In the genomic region with DNA sequence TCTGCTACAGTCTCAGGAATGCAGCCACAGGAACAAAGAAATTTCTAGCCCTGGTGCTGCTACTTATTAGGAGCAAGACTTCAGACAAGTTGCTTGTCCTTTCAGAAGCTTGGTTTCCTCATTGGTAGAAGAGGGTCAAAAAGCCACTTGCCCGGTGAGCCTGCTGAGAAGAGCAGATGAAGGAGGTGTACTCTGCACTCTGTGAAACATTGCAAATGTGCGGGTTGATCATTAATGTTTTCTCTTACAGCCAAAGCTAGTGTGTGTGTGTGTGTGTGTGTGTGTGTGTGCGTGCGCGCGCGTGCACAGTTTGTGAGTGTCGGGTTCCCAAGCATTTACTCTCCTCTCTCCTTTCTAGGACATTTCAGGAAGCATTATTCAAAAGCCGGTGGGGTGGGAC, we compare ENCODE assay signal across 18 cellular contexts.
A peak's percentile ranks its signal among the peaks of the same experiment; 100 is the strongest.
DNase-seq lines count a peak whose midpoint lies in the region; ATAC-seq, FAIRE-seq and TF ChIP-seq lines count a peak whose summit lies in the region.
"Had no signal": no experiment of that assay in that cellular context is flagged by ENCODE, and none has a peak within 500 bp of the region (broad histone marks: within the 10 kb centered on the region; RNA-seq: fewer than 3 reads in every experiment).

No MANE protein-coding gene starts in this region.

- no peaks in the 10 kb centered on the region for H4K20me1 ChIP-seq in hepatocyte (ENCODE audit: insufficient read depth, poor library complexity, severe bottlenecking)

- intact Hi-C loops in CD8-positive, alpha-beta T cell (cut with DNase I, micrococcal nuclease): no loop called here

- peaks cover 4% of the 10 kb centered on the region for H3K79me2 ChIP-seq in hepatocyte

- no peak for FAIRE-seq in D721Med (lab: Jason Lieb, UNC)
- FAIRE-seq: H1 had no signal

- peaks cover 7% of the 10 kb centered on the region for H3K27me3 Mint-ChIP-seq in nephron progenitor cell (ENCODE audit: low read depth, poor library complexity)
- no peaks in the 10 kb centered on the region for H3K27me3 Mint-ChIP-seq in activated CD8-positive, alpha-beta memory T cell treated with anti-CD3 and anti-CD28 coated beads, Interleukin-2, amount 10 ng/mL, durations not matched to agents 7 days and 5 days
- no peaks in the 10 kb centered on the region for H3K27me3 Mint-ChIP-seq in CD8-positive, alpha-beta T cell (ENCODE audit: low read depth)
- H3K27me3 Mint-ChIP-seq: activated CD4-positive, alpha-beta T cell treated with anti-CD3 and anti-CD28 coated beads for 36 hours had no signal

- peak overlapping the region; percentile 65 for H3K4me2 ChIP-seq in hepatocyte

- TF ChIP-seq CTCF in hepatocyte (IDR thresholded peaks at IDR 0.05; ENCODE audit: poor library complexity) (no peak), nephron progenitor cell (IDR thresholded peaks at IDR 0.05) (no peak), D721Med (IDR thresholded peaks at IDR 0.05; ENCODE audit: insufficient read depth, missing control alignments) (no peak)
- TF ChIP-seq CTCF in CD8-positive, alpha-beta T cell (IDR thresholded peaks at IDR 0.05): no peak

- no peaks in the 10 kb centered on the region for H3K27me3 ChIP-seq in hepatocyte
- no peaks in the 10 kb centered on the region for H3K27me3 ChIP-seq in CD8-positive, alpha-beta T cell (ENCODE audit: insufficient read depth, low read length)
- H3K27me3 ChIP-seq: SJCRH30 had no signal

- peaks cover 30% of the 10 kb centered on the region for H3K4me1 ChIP-seq in hepatocyte (ENCODE audit: insufficient read depth)
- H3K4me1 ChIP-seq in CD8-positive, alpha-beta T cell (ENCODE audit: insufficient read depth, low read length): peaks cover 13% of the 10 kb centered on the region
- H3K4me1 ChIP-seq: SJCRH30 had no signal

- CTCF ChIA-PET in activated CD8-positive, alpha-beta memory T cell treated with anti-CD3 and anti-CD28 coated beads, Interleukin-2, amount 10 ng/mL, durations not matched to agents 7 days and 5 days (lab: Charles Lee): interaction anchor here (3.1 kb wide), 1 partner anchor 51 kb away, joined by 17 read pairs; no protein-coding TSS in a partner anchor
- CTCF ChIA-PET in CD8-positive, alpha-beta T cell (lab: Charles Lee): interaction anchor here (0.6 to 1.1 kb wide), 3 partner anchors 10 to 49 kb away, joined by 3 to 5 read pairs (median 3); no protein-coding TSS in a partner anchor

- DNase-seq in ACHN (peak; percentile 68), HuH-7 (ENCODE audit: low spot score) (peak; percentile 56), hepatocyte (ENCODE audit: low spot score) (peak; percentile 75), nephron progenitor cell (peak; percentile 26), D721Med (ENCODE audit: insufficient read length, low spot score) (no peak), hippocampal formation (lab: John Stamatoyannopoulos, UW) (no peak)
- no peak for DNase-seq in activated CD8-positive, alpha-beta memory T cell treated with anti-CD3 and anti-CD28 coated beads, Interleukin-2, amount 10 ng/mL, durations not matched to agents 7 days and 5 days
- DNase-seq in CD8-positive, alpha-beta T cell: no peak
- DNase-seq: activated CD4-positive, alpha-beta T cell treated with anti-CD3 and anti-CD28 coated beads for 36 hours; activated T-cell treated with anti-CD3 and anti-CD28 coated beads, Interleukin-2, amount 50 U/mL, for 1 hour; effector CD8-positive, alpha-beta T cell; hypothalamus; left ventricle myocardium inferior; NCI-H510A; SJCRH30; T1000 had no signal

- ATAC-seq in activated CD8-positive, alpha-beta memory T cell treated with anti-CD3 and anti-CD28 coated beads, Interleukin-2, amount 10 ng/mL, durations not matched to agents 7 days and 5 days: no peak
- ATAC-seq in CD8-positive, alpha-beta T cell: no peak
- ATAC-seq: activated CD4-positive, alpha-beta T cell treated with anti-CD3 and anti-CD28 coated beads for 36 hours; activated naive CD4-positive, alpha-beta T cell treated with anti-CD3 and anti-CD28 coated beads, Interleukin-2, amount 50 U/mL, for 72 hours had no signal

- 51% methylated on average over 9 of the region's 9 CpGs for WGBS in hepatocyte (ENCODE audit: low lambda C conversion rate, missing lambda C conversion rate)

- H3K4me3 Mint-ChIP-seq in nephron progenitor cell: peak overlapping the region; percentile 35
- no peak overlapping the region for H3K4me3 Mint-ChIP-seq in activated CD8-positive, alpha-beta memory T cell treated with anti-CD3 and anti-CD28 coated beads, Interleukin-2, amount 10 ng/mL, durations not matched to agents 7 days and 5 days
- H3K4me3 Mint-ChIP-seq in CD8-positive, alpha-beta T cell: no peak overlapping the region
- H3K4me3 Mint-ChIP-seq: activated CD4-positive, alpha-beta T cell treated with anti-CD3 and anti-CD28 coated beads for 36 hours had no signal

- POLR2A ChIA-PET in CD8-positive, alpha-beta T cell (lab: Charles Lee): no interaction called here

- no peaks in the 10 kb centered on the region for H3K9me2 ChIP-seq in hepatocyte (replicated peaks; ENCODE audit: insufficient read depth)

- H3K27ac ChIP-seq in hepatocyte: peak overlapping the region; percentile 84
- H3K27ac ChIP-seq in CD8-positive, alpha-beta T cell (ENCODE audit: low read depth, low read length): no peak overlapping the region
- H3K27ac ChIP-seq: left ventricle myocardium inferior, SJCRH30 had no signal

- no peaks in the 10 kb centered on the region for H3K9me3 ChIP-seq in hepatocyte (ENCODE audit: low read depth)
- H3K9me3 ChIP-seq in CD8-positive, alpha-beta T cell (ENCODE audit: low read length): no peaks in the 10 kb centered on the region
- H3K9me3 ChIP-seq: left ventricle myocardium inferior, SJCRH30 had no signal

- H3K36me3 Mint-ChIP-seq in nephron progenitor cell (ENCODE audit: low read depth): peaks cover 8% of the 10 kb centered on the region
- peaks cover 2% of the 10 kb centered on the region for H3K36me3 Mint-ChIP-seq in activated CD8-positive, alpha-beta memory T cell treated with anti-CD3 and anti-CD28 coated beads, Interleukin-2, amount 10 ng/mL, durations not matched to agents 7 days and 5 days
- no peaks in the 10 kb centered on the region for H3K36me3 Mint-ChIP-seq in CD8-positive, alpha-beta T cell
- H3K36me3 Mint-ChIP-seq: activated naive CD4-positive, alpha-beta T cell treated with anti-CD3 and anti-CD28 coated beads, Interleukin-2, amount 50 U/mL, for 72 hours had no signal

- in situ Hi-C loops in ACHN (cut with HindIII; ENCODE audit: low pct_ligation_motif_present, low pct_unique_long_range_greater_than_20kb, low sequenced_read_pairs): no loop called here

- H3K27ac Mint-ChIP-seq in nephron progenitor cell: peak overlapping the region; percentile 99
- no peak overlapping the region for H3K27ac Mint-ChIP-seq in activated CD8-positive, alpha-beta memory T cell treated with anti-CD3 and anti-CD28 coated beads, Interleukin-2, amount 10 ng/mL, durations not matched to agents 7 days and 5 days
- H3K27ac Mint-ChIP-seq in CD8-positive, alpha-beta T cell: no peak overlapping the region
- H3K27ac Mint-ChIP-seq: activated CD4-positive, alpha-beta T cell treated with anti-CD3 and anti-CD28 coated beads for 36 hours had no signal

- H3K36me3 ChIP-seq in hepatocyte (replicated peaks; ENCODE audit: insufficient read depth, low read depth): no peaks in the 10 kb centered on the region
- no peaks in the 10 kb centered on the region for H3K36me3 ChIP-seq in CD8-positive, alpha-beta T cell (ENCODE audit: insufficient read depth, low read length)
- H3K36me3 ChIP-seq: SJCRH30 had no signal

- no peaks in the 10 kb centered on the region for H3K9me3 Mint-ChIP-seq in nephron progenitor cell
- H3K9me3 Mint-ChIP-seq in activated CD8-positive, alpha-beta memory T cell treated with anti-CD3 and anti-CD28 coated beads, Interleukin-2, amount 10 ng/mL, durations not matched to agents 7 days and 5 days (ENCODE audit: low read depth): no peaks in the 10 kb centered on the region
- H3K9me3 Mint-ChIP-seq in CD8-positive, alpha-beta T cell: no peaks in the 10 kb centered on the region
- H3K9me3 Mint-ChIP-seq: activated naive CD4-positive, alpha-beta T cell treated with anti-CD3 and anti-CD28 coated beads, Interleukin-2, amount 50 U/mL, for 72 hours had no signal

- no peak overlapping the region for H3K4me3 ChIP-seq in hepatocyte
- H3K4me3 ChIP-seq in CD8-positive, alpha-beta T cell (ENCODE audit: low read depth, low read length): no peak overlapping the region
- H3K4me3 ChIP-seq: left ventricle myocardium inferior, SJCRH30 had no signal

- H2AFZ ChIP-seq in hepatocyte: no peak overlapping the region

- H3K4me1 Mint-ChIP-seq in nephron progenitor cell: peaks cover 89% of the 10 kb centered on the region
- H3K4me1 Mint-ChIP-seq in activated CD8-positive, alpha-beta memory T cell treated with anti-CD3 and anti-CD28 coated beads, Interleukin-2, amount 10 ng/mL, durations not matched to agents 7 days and 5 days: peaks cover 41% of the 10 kb centered on the region
- H3K4me1 Mint-ChIP-seq in CD8-positive, alpha-beta T cell (ENCODE audit: low read depth): peaks cover 37% of the 10 kb centered on the region

Comparison
In these comparisons a context has a peak if more than half of its experiments do, and no peak if none do; other contexts are left out.
1. DNase-seq: peak in ACHN (single experiment), HuH-7 (single experiment), hepatocyte (single experiment) and nephron progenitor cell (single experiment); none in activated CD8-positive, alpha-beta memory T cell treated with anti-CD3 and anti-CD28 coated beads, Interleukin-2, amount 10 ng/mL, durations not matched to agents 7 days and 5 days (single experiment), D721Med (single experiment), hippocampal formation (0 of 2) and CD8-positive, alpha-beta T cell (0 of 7).